ENCODE assay signal across 2 cellular contexts in genomic region chr13:24541127-24541475, GRCh38.
TF ChIP-seq lines count a peak whose summit lies in the region.

No MANE protein-coding gene starts in this region.

TF ChIP-seq in A549, 52 proteins besides CTCF, POLR2A, EP300 and RAD21 (continued from another document):
- TF ChIP-seq CHD2 (IDR thresholded peaks at IDR 0.05; ENCODE audit: low read length, partially characterized antibody) (no peak), GATA3 (IDR thresholded peaks at IDR 0.05; ENCODE audit: borderline replicate concordance) (no peak), RARB (CRISPR knock-in tag; IDR thresholded peaks at IDR 0.05) (no peak), CEBPB (IDR thresholded peaks at IDR 0.05) (no peak), ZFP36 (IDR thresholded peaks at IDR 0.05; ENCODE audit: borderline replicate concordance, partially characterized antibody) (no peak), NPAS2 (CRISPR knock-in tag; IDR thresholded peaks at IDR 0.05; ENCODE audit: borderline replicate concordance) (no peak), ZNF302 (CRISPR knock-in tag; IDR thresholded peaks at IDR 0.05) (no peak), ZC3H11A (IDR thresholded peaks at IDR 0.05) (no peak), NFE2L2 (conservative IDR thresholded peaks at IDR 0.05; ENCODE audit: low read length) (no peak), HDAC2 (IDR thresholded peaks at IDR 0.05) (no peak), EHMT2 (IDR thresholded peaks at IDR 0.05; ENCODE audit: low read depth) (no peak)
TF ChIP-seq in A549: peak in this region for 0.

TF ChIP-seq in IMR-90, 13 proteins besides CTCF, POLR2A, EP300 and RAD21 (continued from another document):
- TF ChIP-seq USF2 (IDR thresholded peaks at IDR 0.05; ENCODE audit: low read depth, low read length): no peak
- no peak for TF ChIP-seq RCOR1 (IDR thresholded peaks at IDR 0.05; ENCODE audit: insufficient replicate concordance, low read length)
- TF ChIP-seq NFE2L2 (IDR thresholded peaks at IDR 0.05; ENCODE audit: low read depth, low read length): no peak
- no peak for TF ChIP-seq BHLHE40 (IDR thresholded peaks at IDR 0.05; ENCODE audit: low read depth, low read length)
- no peak for TF ChIP-seq FOS (IDR thresholded peaks at IDR 0.05; ENCODE audit: low read depth, low read length)
- no peak for TF ChIP-seq MAZ (IDR thresholded peaks at IDR 0.05; ENCODE audit: borderline replicate concordance, low read depth, low read length)
- TF ChIP-seq CHD1 (IDR thresholded peaks at IDR 0.05; ENCODE audit: low read depth, low read length): no peak
